8 cellular contexts compared by ENCODE assay signal in genomic region chrX:57137071-57137470, GRCh38. TPM values are rescaled to one million over a fixed set of nuclear protein-coding genes. Genes with fewer than 3 reads are reported as not detected.
DNase-seq lines count a peak whose midpoint lies in the region; ATAC-seq and TF ChIP-seq lines count a peak whose summit lies in the region.
"Not testable (repeated sequence)": the region's sequence is repeated elsewhere in the genome, so short reads cannot be mapped to it uniquely, and the experiment has no call there.

Gene SPIN2A, minus strand, starts transcription at chrX:57137397. Its CDS starts 800 bp downstream, at chrX:57136597.

- TF ChIP-seq CTCF in cardiac muscle cell (IDR thresholded peaks at IDR 0.05; ENCODE audit: low read depth, low read length); ovary (IDR thresholded peaks at IDR 0.05); tibial artery (IDR thresholded peaks at IDR 0.05): not testable (repeated sequence)

- H3K4me3 ChIP-seq in ectodermal cell (ENCODE audit: insufficient read depth, low read depth, low read length); ovary: not testable (repeated sequence)
- H3K4me3 ChIP-seq in cardiac muscle cell (peak within 1 kb of the TSS; percentile 31), tibial artery (peak within 1 kb of the TSS; percentile 18 to 33)

- not testable (repeated sequence) for ATAC-seq in activated T-cell treated with anti-CD3 and anti-CD28 coated beads, Interleukin-2, amount 50 U/mL, for 72 hours (replicated peaks in 1 of 2)

- not testable (repeated sequence) for H3K9me3 ChIP-seq in ectodermal cell (ENCODE audit: control insufficient read depth, low read length); cardiac muscle cell (ENCODE audit: low read depth); ovary; tibial artery

- peak within 1 kb of the TSS; percentile 65 for H3K27ac Mint-ChIP-seq in activated T-cell treated with anti-CD3 and anti-CD28 coated beads, Interleukin-2, amount 50 U/mL, for 72 hours

- not testable (repeated sequence) for H3K9me3 Mint-ChIP-seq in activated T-cell treated with anti-CD3 and anti-CD28 coated beads, Interleukin-2, amount 50 U/mL, for 72 hours

- 66 to 73% methylated on average over 26 to 27 of the region's 27 CpGs for WGBS in ectodermal cell, 2 experiments
- WGBS in ovary, 3 donors, result 29 to 44% (median 35%) methylated on average over 27 of the region's 27 CpGs

- not testable (repeated sequence) for TF ChIP-seq EP300 in ovary (IDR thresholded peaks at IDR 0.05)

- peaks cover 11% of the 10 kb centered on the region for H3K27me3 Mint-ChIP-seq in activated T-cell treated with anti-CD3 and anti-CD28 coated beads, Interleukin-2, amount 50 U/mL, for 72 hours (ENCODE audit: low read depth)

- not testable (repeated sequence) for H3K27me3 ChIP-seq in ectodermal cell (ENCODE audit: control insufficient read depth, insufficient read depth, low read length, poor library complexity, severe bottlenecking); cardiac muscle cell; ovary; tibial artery

- H3K4me1 ChIP-seq in ectodermal cell (ENCODE audit: control insufficient read depth, insufficient read depth, low read length); cardiac muscle cell (ENCODE audit: low read depth); ovary (ENCODE audit: insufficient read depth); tibial artery: not testable (repeated sequence)

- not testable (repeated sequence) for H3K4me3 Mint-ChIP-seq in activated T-cell treated with anti-CD3 and anti-CD28 coated beads, Interleukin-2, amount 50 U/mL, for 72 hours

- intact Hi-C loops in ovary (cut with DNase I); tibial artery (cut with DNase I; ENCODE audit: low total_unique reads): not testable (repeated sequence)

- not testable (repeated sequence) for TF ChIP-seq POLR2A in ovary (IDR thresholded peaks at IDR 0.05)

- DNase-seq in DMS153 (lab: John Stamatoyannopoulos, UW) (peak; percentile 19), NCI-H1105 (lab: John Stamatoyannopoulos, UW) (peak; percentile 39), cardiac muscle cell (ENCODE audit: low read depth in 1 of 2, low spot score in 1 of 2) (peak; percentile 33 to 69), left kidney (ENCODE audit: low read depth, low spot score) (peak; percentile 85), ovary (peak; percentile 10 to 35 (median 16))
- DNase-seq in activated T-cell treated with anti-CD3 and anti-CD28 coated beads, Interleukin-2, amount 50 U/mL, for 72 hours; tibial artery: not testable (repeated sequence)

- not testable (repeated sequence) for H3K36me3 ChIP-seq in ectodermal cell (ENCODE audit: control insufficient read depth, insufficient read depth, low read length); cardiac muscle cell; ovary; tibial artery

- H3K27ac ChIP-seq in ectodermal cell (ENCODE audit: insufficient read depth, low read depth, low read length, poor library complexity, severe bottlenecking) (peak within 1 kb of the TSS; percentile 44), cardiac muscle cell (peak within 1 kb of the TSS; percentile 73)
- H3K27ac ChIP-seq in ovary, tibial artery: not testable (repeated sequence)

- H3K36me3 Mint-ChIP-seq in activated T-cell treated with anti-CD3 and anti-CD28 coated beads, Interleukin-2, amount 50 U/mL, for 72 hours (ENCODE audit: insufficient read depth in 2 of 2), result not testable (repeated sequence)

- H3K4me1 Mint-ChIP-seq in activated T-cell treated with anti-CD3 and anti-CD28 coated beads, Interleukin-2, amount 50 U/mL, for 72 hours (ENCODE audit: low read depth), result not testable (repeated sequence)

RNA-seq across cellular contexts. Expression of gene SPIN2A, which starts in this region (rescaled TPM):
- 1 to 10 TPM in 1 of 2 donors, under 1 TPM in 1; 0.72 to 1.2 TPM for total RNA-seq in activated T-cell treated with anti-CD3 and anti-CD28 coated beads, Interleukin-2, amount 50 U/mL, for 72 hours
- polyA plus RNA-seq in ectodermal cell (2013, experiment 1 of 4), result 1.2 TPM
- 1.3 TPM for polyA plus RNA-seq in ectodermal cell (2013, experiment 2 of 4)
- polyA plus RNA-seq in ectodermal cell (2013, experiment 3 of 4), result 0.59 TPM
- polyA plus RNA-seq in ectodermal cell (2013, experiment 4 of 4), result 1.3 TPM
- total RNA-seq in cardiac muscle cell (0.51 and 1.3 TPM in 2 replicates), ovary (under 1 TPM; 0.23 to 0.72 (median 0.48) TPM)
- polyA plus RNA-seq in cardiac muscle cell (2.3 and 2.5 TPM in 2 replicates), ovary (under 1 TPM; 0.36 to 0.40 TPM)

Comparison
In these comparisons a context has a peak if more than half of its experiments do, and no peak if none do; other contexts are left out.
1. Peak in DNase-seq in ovary; RNA of the gene not detected or under 1 TPM.